In the genomic region with DNA sequence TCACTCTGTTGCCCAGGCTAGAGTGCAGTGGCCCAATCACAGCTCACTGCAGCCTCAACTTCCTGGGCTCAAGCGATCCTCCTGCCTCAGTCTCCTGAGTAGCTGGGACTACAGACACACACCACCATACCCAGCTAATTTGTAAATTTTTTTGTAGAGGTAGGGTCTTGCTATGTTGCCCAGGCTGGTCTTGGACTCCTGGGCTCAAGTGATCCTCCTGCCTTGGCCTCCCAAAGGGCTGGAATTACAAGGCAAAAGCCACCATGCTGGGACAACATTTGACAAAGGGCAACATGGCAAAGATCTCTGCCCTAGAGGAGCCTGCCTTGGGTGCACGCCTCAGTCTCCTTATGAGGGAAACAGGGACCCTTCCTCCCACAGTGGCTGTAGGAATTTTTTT, we compare ENCODE assay signal across 4 cellular contexts.
DNase-seq lines count a peak whose midpoint lies in the region; ATAC-seq, FAIRE-seq and TF ChIP-seq lines count a peak whose summit lies in the region.
"Not testable (repeated sequence)": the region's sequence is repeated elsewhere in the genome, so short reads cannot be mapped to it uniquely, and the experiment has no call there.

No MANE protein-coding gene starts in this region.

- not testable (repeated sequence) for H3K9ac ChIP-seq in K562 (ENCODE audit: insufficient read depth in 1 of 2, low read depth in 2 of 2, low read length in 2 of 2); HepG2 (ENCODE audit: insufficient read depth, low read depth, low read length)

- TF ChIP-seq CTCF in HEK293 (tag by site-specific recombination; IDR thresholded peaks at IDR 0.05); WTC11 (IDR thresholded peaks at IDR 0.05); K562 (IDR thresholded peaks at IDR 0.05 in 2 of 3, conservative IDR thresholded peaks at IDR 0.05 in 1 of 3; ENCODE audit: insufficient read depth in 2 of 3, low read depth in 1 of 3, low read length in 3 of 3); HepG2 (CRISPR knock-in tag; IDR thresholded peaks at IDR 0.05): not testable (repeated sequence)

- CTCF ChIA-PET in HEK293 (lab: Yijun Ruan, JAX), result interaction anchor here (0.7 to 2.6 kb wide), 6 partner anchors 10 to 141 kb away, joined by 3 to 20 read pairs (median 4); a partner anchor contains a TSS
- CTCF ChIA-PET in WTC11 (lab: Charles Lee), result interaction anchor here (0.8 to 1.8 kb wide), 2 partner anchors 16 to 92 kb away, joined by 3 to 18 read pairs; a partner anchor contains a TSS
- CTCF ChIA-PET in K562 (lab: Yijun Ruan, JAX; ENCODE audit: low intra/inter-chr PET ratio); HepG2 (lab: Yijun Ruan, JAX; ENCODE audit: low intra/inter-chr PET ratio, low total read pairs): not testable (repeated sequence)

- not testable (repeated sequence) for H3K27me3 Mint-ChIP-seq in WTC11 (ENCODE audit: low read depth)

- H2AFZ ChIP-seq in K562 (ENCODE audit: low read depth, low read length); HepG2 (ENCODE audit: low read length): not testable (repeated sequence)

- not testable (repeated sequence) for H3K4me3 ChIP-seq in HEK293 (ENCODE audit: low read depth, low read length); K562; HepG2 (replicated peaks in 1 of 3; ENCODE audit: insufficient read depth in 1 of 3, low read depth in 2 of 3, low read length in 3 of 3)

- H3K4me3 Mint-ChIP-seq in WTC11, result not testable (repeated sequence)

- not testable (repeated sequence) for H3K9me3 Mint-ChIP-seq in WTC11

- in situ Hi-C loops in K562 (cut with MboI); HepG2 (cut with HindIII; ENCODE audit: extremely low pct_ligation_motif_present, low pct_unique_long_range_greater_than_20kb): not testable (repeated sequence)

- not testable (repeated sequence) for H3K27ac ChIP-seq in HEK293 (ENCODE audit: extremely low read depth, low read depth, low read length); K562 (ENCODE audit: extremely low read depth, low read depth, low read length); HepG2 (ENCODE audit: extremely low read length, insufficient read depth, low read length)

- DNase-seq in WTC11 (ENCODE audit: low spot score); K562 (ENCODE audit: extremely low read depth in 1 of 4, low spot score in 3 of 4); HepG2 (ENCODE audit: low spot score): not testable (repeated sequence)

- POLR2A ChIA-PET in HEK293 (lab: Yijun Ruan, JAX); WTC11 (lab: Charles Lee); HepG2 (lab: Yijun Ruan, JAX): not testable (repeated sequence)
- POLR2A ChIA-PET in K562 (lab: Yijun Ruan, JAX), result interaction anchor here (0.6 kb wide), 2 partner anchors 45 to 151 kb away, joined by 3 read pairs; no protein-coding TSS in a partner anchor

- not testable (repeated sequence) for TF ChIP-seq POLR2A in K562 (conservative IDR thresholded peaks at IDR 0.05); HepG2 (IDR thresholded peaks at IDR 0.05; ENCODE audit: insufficient read depth in 1 of 2, low read depth in 2 of 2, low read length in 2 of 2)

- BruUV-seq in K562 (replicated peaks; lab: Mats Ljungman, UMichigan); HepG2 (replicated peaks; lab: Mats Ljungman, UMichigan): not testable (repeated sequence)

- H3K27me3 ChIP-seq in K562 (ENCODE audit: control insufficient read depth in 2 of 2, insufficient read depth in 2 of 2, low read length in 2 of 2), result not testable (repeated sequence)
- H3K27me3 ChIP-seq in HepG2 (ENCODE audit: control insufficient read depth in 1 of 2, insufficient read depth in 2 of 2, low read length in 2 of 2), result peaks cover 4 to 22% of the 10 kb centered on the region in 2 experiments; a peak in 4 of 5 replicates

- TF ChIP-seq EP300 in K562 (IDR thresholded peaks at IDR 0.05; ENCODE audit: low read length); HepG2 (IDR thresholded peaks at IDR 0.05; ENCODE audit: low read depth in 2 of 2, low read length in 2 of 2); HepG2 (CRISPR knock-in tag; IDR thresholded peaks at IDR 0.05; ENCODE audit: borderline replicate concordance): not testable (repeated sequence)

- not testable (repeated sequence) for TF ChIP-seq RAD21 in K562 (CRISPR knock-in tag; conservative IDR thresholded peaks at IDR 0.05 in 1 of 2, IDR thresholded peaks at IDR 0.05 in 1 of 2); HepG2 (CRISPR knock-in tag; IDR thresholded peaks at IDR 0.05)

- intact Hi-C loops in K562 (cut with micrococcal nuclease); HepG2 (cut with micrococcal nuclease; ENCODE audit: unreplicated experiment): not testable (repeated sequence)

- H3K36me3 Mint-ChIP-seq in WTC11, result peaks cover 52% of the 10 kb centered on the region

- not testable (repeated sequence) for H3K9me3 ChIP-seq in HEK293 (ENCODE audit: control insufficient read depth, insufficient read depth, low read depth, low read length); K562 (replicated peaks; ENCODE audit: control insufficient read depth, insufficient read depth, low read depth, low read length); HepG2 (ENCODE audit: low read length)

- not testable (repeated sequence) for ATAC-seq in WTC11, K562, HepG2

- H4K20me1 ChIP-seq in K562 (replicated peaks; ENCODE audit: control insufficient read depth, insufficient read depth, low read length); HepG2 (ENCODE audit: insufficient read depth, low read length): not testable (repeated sequence)

- H3K4me1 ChIP-seq in HEK293 (ENCODE audit: control insufficient read depth, insufficient read depth, low read length); K562 (replicated peaks in 1 of 2; ENCODE audit: control insufficient read depth in 2 of 2, insufficient read depth in 2 of 2, low read length in 2 of 2): not testable (repeated sequence)
- H3K4me1 ChIP-seq in HepG2 (ENCODE audit: insufficient read depth, low read length), result 0 out of 2 replicates have a peak, but pooled peaks cover 15% of the 10 kb centered on the region

- not testable (repeated sequence) for FAIRE-seq in K562 (lab: Jason Lieb, UNC); HepG2 (lab: Jason Lieb, UNC)

- peaks cover 15% of the 10 kb centered on the region for H3K4me1 Mint-ChIP-seq in WTC11

- 86% methylated on average over 2 of the region's 2 CpGs for WGBS in K562 (ENCODE audit: insufficient coverage, low coverage, missing lambda C conversion rate)
- WGBS in HepG2 (ENCODE audit: low lambda C conversion rate), result 39% methylated on average over 2 of the region's 2 CpGs

- H3K79me2 ChIP-seq in K562 (ENCODE audit: control insufficient read depth, insufficient read depth, low read length); HepG2 (ENCODE audit: insufficient read depth, low read length): not testable (repeated sequence)

- H3K27ac Mint-ChIP-seq in WTC11, result not testable (repeated sequence)

- not testable (repeated sequence) for H3K4me2 ChIP-seq in K562 (ENCODE audit: insufficient read depth, low read length); HepG2 (ENCODE audit: low read depth, low read length)

- not testable (repeated sequence) for H3K36me3 ChIP-seq in HEK293 (ENCODE audit: control insufficient read depth in 2 of 2, insufficient read depth in 1 of 2, low read length in 2 of 2); HepG2 (replicated peaks in 1 of 2; ENCODE audit: control insufficient read depth in 1 of 2, insufficient read depth in 2 of 2, low read length in 2 of 2)
- H3K36me3 ChIP-seq in K562 (ENCODE audit: control insufficient read depth, insufficient read depth, low read length), result peaks cover 29% of the 10 kb centered on the region; the same call in 1 of the 3 replicates

- not testable (repeated sequence) for H3K9me1 ChIP-seq in K562 (ENCODE audit: control insufficient read depth, insufficient read depth, low read length)

TF ChIP-seq in HEK293, 187 proteins besides CTCF, POLR2A, EP300 and RAD21:
- peak; percentile 93 for TF ChIP-seq ZNF121 (tag by site-specific recombination; IDR thresholded peaks at IDR 0.05)

TF ChIP-seq in WTC11, 78 proteins besides CTCF, POLR2A, EP300 and RAD21:
- TF ChIP-seq GTF2I (CRISPR knock-in tag; conservative IDR thresholded peaks at IDR 0.05) (0 out of 2 replicates have a peak, but pooled peaks have one; percentile 42), ZNF121 (CRISPR knock-in tag; IDR thresholded peaks at IDR 0.05) (peak; percentile 83)

TF ChIP-seq in K562, 482 proteins besides CTCF, POLR2A, EP300 and RAD21:
- TF ChIP-seq ZNF121 (CRISPR knock-in tag; conservative IDR thresholded peaks at IDR 0.05), result peak; percentile 89
TF ChIP-seq in K562: peak in this region for 1; not testable (repeated sequence) for 481.

TF ChIP-seq in HepG2, 621 proteins besides CTCF, POLR2A, EP300 and RAD21:
- TF ChIP-seq ZNF121 (CRISPR knock-in tag; IDR thresholded peaks at IDR 0.05), result peak; percentile 36; the same call in 1 of the 2 replicates
TF ChIP-seq in HepG2: peak in this region for 1; not testable (repeated sequence) for 620.
